In the genomic region with DNA sequence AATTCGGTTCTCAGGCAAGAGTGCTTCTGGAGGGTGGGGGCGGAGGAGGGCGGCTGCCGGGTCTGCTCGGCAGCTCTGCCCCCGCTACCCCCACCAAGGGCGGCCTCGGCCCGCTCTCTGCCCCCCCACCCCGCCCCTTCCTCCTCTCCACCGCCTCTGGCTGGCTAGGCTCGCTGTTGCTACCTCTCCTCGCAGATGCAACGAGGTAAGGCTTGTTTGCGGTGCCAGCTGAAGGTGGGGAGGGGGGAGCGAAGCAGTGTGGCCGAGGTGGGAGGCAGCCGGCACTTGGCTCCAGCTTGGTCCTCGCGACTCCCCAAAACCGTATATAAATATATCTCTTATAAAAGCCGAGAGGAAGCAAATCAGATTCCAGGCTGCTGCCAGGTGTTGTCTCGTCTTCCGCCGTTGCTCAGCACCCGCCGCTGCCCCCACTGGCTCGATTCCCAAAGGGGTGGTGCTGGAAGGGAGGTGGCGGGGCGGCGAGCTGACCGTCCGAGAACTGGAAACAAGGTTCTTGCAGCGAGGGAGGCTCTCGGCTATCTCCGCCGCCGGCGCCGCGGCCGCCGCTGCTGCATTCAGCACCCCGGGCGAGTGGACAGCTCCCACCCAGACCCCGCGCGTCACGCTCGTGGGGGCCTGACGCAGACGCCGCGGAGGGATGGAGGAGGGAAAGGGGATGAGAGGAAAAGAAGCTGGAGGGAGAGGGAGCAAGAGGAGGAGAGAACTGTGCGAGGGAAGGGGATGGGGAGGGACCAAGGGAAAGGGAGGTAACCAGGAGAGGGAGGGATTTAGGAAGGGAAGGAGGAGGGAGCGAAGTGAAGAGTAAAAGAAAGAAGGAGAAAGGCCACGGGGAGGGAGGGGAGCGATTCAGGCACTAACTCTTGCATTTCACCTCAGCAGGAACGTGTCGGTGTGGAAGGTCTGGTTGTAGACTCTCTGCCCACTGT, we compare ENCODE assay signal across 1 cellular context.
TF ChIP-seq lines count a peak whose summit lies in the region.

Gene MARCHF4, minus strand, starts transcription at position 728 of the 947 bp plus-strand sequence. CDS start 2,223 bp downstream, outside the sequence.

TF ChIP-seq in WTC11, 78 proteins besides CTCF, POLR2A, EP300 and RAD21 (continued from another document and continues in another):
- TF ChIP-seq, protein P1, sequence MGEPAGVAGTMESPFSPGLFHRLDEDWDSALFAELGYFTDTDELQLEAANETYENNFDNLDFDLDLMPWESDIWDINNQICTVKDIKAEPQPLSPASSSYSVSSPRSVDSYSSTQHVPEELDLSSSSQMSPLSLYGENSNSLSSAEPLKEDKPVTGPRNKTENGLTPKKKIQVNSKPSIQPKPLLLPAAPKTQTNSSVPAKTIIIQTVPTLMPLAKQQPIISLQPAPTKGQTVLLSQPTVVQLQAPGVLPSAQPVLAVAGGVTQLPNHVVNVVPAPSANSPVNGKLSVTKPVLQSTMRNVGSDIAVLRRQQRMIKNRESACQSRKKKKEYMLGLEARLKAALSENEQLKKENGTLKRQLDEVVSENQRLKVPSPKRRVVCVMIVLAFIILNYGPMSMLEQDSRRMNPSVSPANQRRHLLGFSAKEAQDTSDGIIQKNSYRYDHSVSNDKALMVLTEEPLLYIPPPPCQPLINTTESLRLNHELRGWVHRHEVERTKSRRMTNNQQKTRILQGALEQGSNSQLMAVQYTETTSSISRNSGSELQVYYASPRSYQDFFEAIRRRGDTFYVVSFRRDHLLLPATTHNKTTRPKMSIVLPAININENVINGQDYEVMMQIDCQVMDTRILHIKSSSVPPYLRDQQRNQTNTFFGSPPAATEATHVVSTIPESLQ (CRISPR knock-in tag; IDR thresholded peaks at IDR 0.05) = no peak
- TF ChIP-seq E2F5 (CRISPR knock-in tag; IDR thresholded peaks at IDR 0.05) (peak; percentile 80; the same call in 1 of the 2 replicates), ZNF396 (CRISPR knock-in tag; IDR thresholded peaks at IDR 0.05; ENCODE audit: borderline replicate concordance) (peak; percentile 46; the same call in 1 of the 2 replicates), JAZF1 (CRISPR knock-in tag; IDR thresholded peaks at IDR 0.05) (no peak), TEAD1 (CRISPR knock-in tag; IDR thresholded peaks at IDR 0.05) (peak; percentile 98), ZNF121 (CRISPR knock-in tag; IDR thresholded peaks at IDR 0.05) (0 out of 2 replicates have a peak, but pooled peaks have one; percentile 14), TEAD4 (CRISPR knock-in tag; IDR thresholded peaks at IDR 0.05) (peak; percentile 97), ZMAT4 (CRISPR knock-in tag; IDR thresholded peaks at IDR 0.05) (no peak), GTF2I (CRISPR knock-in tag; conservative IDR thresholded peaks at IDR 0.05) (no peak), ATF2 (CRISPR knock-in tag; IDR thresholded peaks at IDR 0.05; ENCODE audit: borderline replicate concordance, low read depth) (no peak; the same call in 1 of the 2 replicates), SP1 (CRISPR knock-in tag; conservative IDR thresholded peaks at IDR 0.05) (peak; percentile 92), IRF2 (CRISPR knock-in tag; IDR thresholded peaks at IDR 0.05; ENCODE audit: borderline replicate concordance, low read depth) (peak; percentile 90; the same call in 1 of the 2 replicates), FOXP1 (CRISPR knock-in tag; IDR thresholded peaks at IDR 0.05; ENCODE audit: borderline replicate concordance) (peak; percentile 99), ZBTB21 (CRISPR knock-in tag; IDR thresholded peaks at IDR 0.05; ENCODE audit: borderline replicate concordance) (peak; percentile 93), ARID4B (CRISPR knock-in tag; IDR thresholded peaks at IDR 0.05; ENCODE audit: borderline replicate concordance) (peak; percentile 99)
- TF ChIP-seq, protein P2, sequence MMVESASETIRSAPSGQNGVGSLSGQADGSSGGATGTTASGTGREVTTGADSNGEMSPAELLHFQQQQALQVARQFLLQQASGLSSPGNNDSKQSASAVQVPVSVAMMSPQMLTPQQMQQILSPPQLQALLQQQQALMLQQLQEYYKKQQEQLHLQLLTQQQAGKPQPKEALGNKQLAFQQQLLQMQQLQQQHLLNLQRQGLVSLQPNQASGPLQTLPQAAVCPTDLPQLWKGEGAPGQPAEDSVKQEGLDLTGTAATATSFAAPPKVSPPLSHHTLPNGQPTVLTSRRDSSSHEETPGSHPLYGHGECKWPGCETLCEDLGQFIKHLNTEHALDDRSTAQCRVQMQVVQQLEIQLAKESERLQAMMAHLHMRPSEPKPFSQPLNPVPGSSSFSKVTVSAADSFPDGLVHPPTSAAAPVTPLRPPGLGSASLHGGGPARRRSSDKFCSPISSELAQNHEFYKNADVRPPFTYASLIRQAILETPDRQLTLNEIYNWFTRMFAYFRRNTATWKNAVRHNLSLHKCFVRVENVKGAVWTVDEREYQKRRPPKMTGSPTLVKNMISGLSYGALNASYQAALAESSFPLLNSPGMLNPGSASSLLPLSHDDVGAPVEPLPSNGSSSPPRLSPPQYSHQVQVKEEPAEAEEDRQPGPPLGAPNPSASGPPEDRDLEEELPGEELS (CRISPR knock-in tag; IDR thresholded peaks at IDR 0.05) = peak; percentile 98
- TF ChIP-seq, protein P3, sequence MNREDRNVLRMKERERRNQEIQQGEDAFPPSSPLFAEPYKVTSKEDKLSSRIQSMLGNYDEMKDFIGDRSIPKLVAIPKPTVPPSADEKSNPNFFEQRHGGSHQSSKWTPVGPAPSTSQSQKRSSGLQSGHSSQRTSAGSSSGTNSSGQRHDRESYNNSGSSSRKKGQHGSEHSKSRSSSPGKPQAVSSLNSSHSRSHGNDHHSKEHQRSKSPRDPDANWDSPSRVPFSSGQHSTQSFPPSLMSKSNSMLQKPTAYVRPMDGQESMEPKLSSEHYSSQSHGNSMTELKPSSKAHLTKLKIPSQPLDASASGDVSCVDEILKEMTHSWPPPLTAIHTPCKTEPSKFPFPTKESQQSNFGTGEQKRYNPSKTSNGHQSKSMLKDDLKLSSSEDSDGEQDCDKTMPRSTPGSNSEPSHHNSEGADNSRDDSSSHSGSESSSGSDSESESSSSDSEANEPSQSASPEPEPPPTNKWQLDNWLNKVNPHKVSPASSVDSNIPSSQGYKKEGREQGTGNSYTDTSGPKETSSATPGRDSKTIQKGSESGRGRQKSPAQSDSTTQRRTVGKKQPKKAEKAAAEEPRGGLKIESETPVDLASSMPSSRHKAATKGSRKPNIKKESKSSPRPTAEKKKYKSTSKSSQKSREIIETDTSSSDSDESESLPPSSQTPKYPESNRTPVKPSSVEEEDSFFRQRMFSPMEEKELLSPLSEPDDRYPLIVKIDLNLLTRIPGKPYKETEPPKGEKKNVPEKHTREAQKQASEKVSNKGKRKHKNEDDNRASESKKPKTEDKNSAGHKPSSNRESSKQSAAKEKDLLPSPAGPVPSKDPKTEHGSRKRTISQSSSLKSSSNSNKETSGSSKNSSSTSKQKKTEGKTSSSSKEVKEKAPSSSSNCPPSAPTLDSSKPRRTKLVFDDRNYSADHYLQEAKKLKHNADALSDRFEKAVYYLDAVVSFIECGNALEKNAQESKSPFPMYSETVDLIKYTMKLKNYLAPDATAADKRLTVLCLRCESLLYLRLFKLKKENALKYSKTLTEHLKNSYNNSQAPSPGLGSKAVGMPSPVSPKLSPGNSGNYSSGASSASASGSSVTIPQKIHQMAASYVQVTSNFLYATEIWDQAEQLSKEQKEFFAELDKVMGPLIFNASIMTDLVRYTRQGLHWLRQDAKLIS (CRISPR knock-in tag; IDR thresholded peaks at IDR 0.05; ENCODE audit: borderline replicate concordance) = peak; percentile 92; the same call in 1 of the 2 replicates
- TF ChIP-seq, protein P4, sequence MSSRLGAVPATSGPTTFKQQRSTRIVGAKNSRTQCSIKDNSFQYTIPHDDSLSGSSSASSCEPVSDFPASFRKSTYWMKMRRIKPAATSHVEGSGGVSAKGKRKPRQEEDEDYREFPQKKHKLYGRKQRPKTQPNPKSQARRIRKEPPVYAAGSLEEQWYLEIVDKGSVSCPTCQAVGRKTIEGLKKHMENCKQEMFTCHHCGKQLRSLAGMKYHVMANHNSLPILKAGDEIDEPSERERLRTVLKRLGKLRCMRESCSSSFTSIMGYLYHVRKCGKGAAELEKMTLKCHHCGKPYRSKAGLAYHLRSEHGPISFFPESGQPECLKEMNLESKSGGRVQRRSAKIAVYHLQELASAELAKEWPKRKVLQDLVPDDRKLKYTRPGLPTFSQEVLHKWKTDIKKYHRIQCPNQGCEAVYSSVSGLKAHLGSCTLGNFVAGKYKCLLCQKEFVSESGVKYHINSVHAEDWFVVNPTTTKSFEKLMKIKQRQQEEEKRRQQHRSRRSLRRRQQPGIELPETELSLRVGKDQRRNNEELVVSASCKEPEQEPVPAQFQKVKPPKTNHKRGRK (CRISPR knock-in tag; IDR thresholded peaks at IDR 0.05; ENCODE audit: borderline replicate concordance) = no peak; the same call in 1 of the 2 replicates
- TF ChIP-seq, protein P5, sequence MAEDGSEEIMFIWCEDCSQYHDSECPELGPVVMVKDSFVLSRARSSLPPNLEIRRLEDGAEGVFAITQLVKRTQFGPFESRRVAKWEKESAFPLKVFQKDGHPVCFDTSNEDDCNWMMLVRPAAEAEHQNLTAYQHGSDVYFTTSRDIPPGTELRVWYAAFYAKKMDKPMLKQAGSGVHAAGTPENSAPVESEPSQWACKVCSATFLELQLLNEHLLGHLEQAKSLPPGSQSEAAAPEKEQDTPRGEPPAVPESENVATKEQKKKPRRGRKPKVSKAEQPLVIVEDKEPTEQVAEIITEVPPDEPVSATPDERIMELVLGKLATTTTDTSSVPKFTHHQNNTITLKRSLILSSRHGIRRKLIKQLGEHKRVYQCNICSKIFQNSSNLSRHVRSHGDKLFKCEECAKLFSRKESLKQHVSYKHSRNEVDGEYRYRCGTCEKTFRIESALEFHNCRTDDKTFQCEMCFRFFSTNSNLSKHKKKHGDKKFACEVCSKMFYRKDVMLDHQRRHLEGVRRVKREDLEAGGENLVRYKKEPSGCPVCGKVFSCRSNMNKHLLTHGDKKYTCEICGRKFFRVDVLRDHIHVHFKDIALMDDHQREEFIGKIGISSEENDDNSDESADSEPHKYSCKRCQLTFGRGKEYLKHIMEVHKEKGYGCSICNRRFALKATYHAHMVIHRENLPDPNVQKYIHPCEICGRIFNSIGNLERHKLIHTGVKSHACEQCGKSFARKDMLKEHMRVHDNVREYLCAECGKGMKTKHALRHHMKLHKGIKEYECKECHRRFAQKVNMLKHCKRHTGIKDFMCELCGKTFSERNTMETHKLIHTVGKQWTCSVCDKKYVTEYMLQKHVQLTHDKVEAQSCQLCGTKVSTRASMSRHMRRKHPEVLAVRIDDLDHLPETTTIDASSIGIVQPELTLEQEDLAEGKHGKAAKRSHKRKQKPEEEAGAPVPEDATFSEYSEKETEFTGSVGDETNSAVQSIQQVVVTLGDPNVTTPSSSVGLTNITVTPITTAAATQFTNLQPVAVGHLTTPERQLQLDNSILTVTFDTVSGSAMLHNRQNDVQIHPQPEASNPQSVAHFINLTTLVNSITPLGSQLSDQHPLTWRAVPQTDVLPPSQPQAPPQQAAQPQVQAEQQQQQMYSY (CRISPR knock-in tag; IDR thresholded peaks at IDR 0.05) = no peak
- TF ChIP-seq, protein P6, sequence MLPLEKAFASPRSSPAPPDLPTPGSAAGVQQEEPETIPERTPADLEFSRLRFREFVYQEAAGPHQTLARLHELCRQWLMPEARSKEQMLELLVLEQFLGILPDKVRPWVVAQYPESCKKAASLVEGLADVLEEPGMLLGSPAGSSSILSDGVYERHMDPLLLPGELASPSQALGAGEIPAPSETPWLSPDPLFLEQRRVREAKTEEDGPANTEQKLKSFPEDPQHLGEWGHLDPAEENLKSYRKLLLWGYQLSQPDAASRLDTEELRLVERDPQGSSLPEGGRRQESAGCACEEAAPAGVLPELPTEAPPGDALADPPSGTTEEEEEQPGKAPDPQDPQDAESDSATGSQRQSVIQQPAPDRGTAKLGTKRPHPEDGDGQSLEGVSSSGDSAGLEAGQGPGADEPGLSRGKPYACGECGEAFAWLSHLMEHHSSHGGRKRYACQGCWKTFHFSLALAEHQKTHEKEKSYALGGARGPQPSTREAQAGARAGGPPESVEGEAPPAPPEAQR (CRISPR knock-in tag; IDR thresholded peaks at IDR 0.05) = peak; percentile 92
